In the genomic region with DNA sequence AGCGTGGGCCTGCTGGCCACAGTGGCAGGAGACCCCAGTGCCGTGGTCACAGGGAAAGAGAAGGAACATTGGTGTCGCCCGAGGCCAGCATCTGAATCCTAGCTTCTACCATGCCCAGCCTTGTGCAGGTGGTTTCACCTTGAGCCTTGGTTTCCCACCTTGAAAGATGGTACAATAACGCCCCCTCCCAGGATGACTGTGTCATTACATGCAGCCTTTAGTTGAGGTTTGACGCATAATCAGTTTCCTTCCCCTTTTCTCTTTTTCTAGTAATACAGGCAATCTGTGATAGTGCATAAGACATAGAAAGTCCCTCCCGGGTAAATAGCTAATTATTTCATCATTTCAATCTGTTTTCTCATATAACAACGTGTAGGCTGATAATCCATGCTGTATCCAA, we compare ENCODE assay signal across 1 cellular context.
TF ChIP-seq lines count a peak whose summit lies in the region.

No MANE protein-coding gene starts in this region.

TF ChIP-seq in HCT116, 20 proteins besides CTCF, POLR2A, EP300 and RAD21 (continued from another document):
- TF ChIP-seq EGR1 (IDR thresholded peaks at IDR 0.05; ENCODE audit: low read depth) (no peak), SP1 (IDR thresholded peaks at IDR 0.05; ENCODE audit: low read depth) (no peak), REST (IDR thresholded peaks at IDR 0.05; ENCODE audit: low read depth) (no peak), FOSL1 (IDR thresholded peaks at IDR 0.05; ENCODE audit: low read depth) (no peak), POLR2AphosphoS5 (IDR thresholded peaks at IDR 0.05; ENCODE audit: low read depth, low read length) (no peak), ZNF274 (IDR thresholded peaks at IDR 0.05; ENCODE audit: low read depth, low read length) (no peak), CBX3 (IDR thresholded peaks at IDR 0.05; ENCODE audit: low read depth) (no peak), YY1 (IDR thresholded peaks at IDR 0.05; ENCODE audit: extremely low read depth, insufficient replicate concordance, low read depth, low read length) (no peak), ZFX (IDR thresholded peaks at IDR 0.05) (no peak), EZH2phosphoT487 (IDR thresholded peaks at IDR 0.05; ENCODE audit: borderline replicate concordance) (no peak)
- TF ChIP-seq, protein P1, sequence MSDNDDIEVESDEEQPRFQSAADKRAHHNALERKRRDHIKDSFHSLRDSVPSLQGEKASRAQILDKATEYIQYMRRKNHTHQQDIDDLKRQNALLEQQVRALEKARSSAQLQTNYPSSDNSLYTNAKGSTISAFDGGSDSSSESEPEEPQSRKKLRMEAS (IDR thresholded peaks at IDR 0.05), result no peak
- TF ChIP-seq, protein P2, sequence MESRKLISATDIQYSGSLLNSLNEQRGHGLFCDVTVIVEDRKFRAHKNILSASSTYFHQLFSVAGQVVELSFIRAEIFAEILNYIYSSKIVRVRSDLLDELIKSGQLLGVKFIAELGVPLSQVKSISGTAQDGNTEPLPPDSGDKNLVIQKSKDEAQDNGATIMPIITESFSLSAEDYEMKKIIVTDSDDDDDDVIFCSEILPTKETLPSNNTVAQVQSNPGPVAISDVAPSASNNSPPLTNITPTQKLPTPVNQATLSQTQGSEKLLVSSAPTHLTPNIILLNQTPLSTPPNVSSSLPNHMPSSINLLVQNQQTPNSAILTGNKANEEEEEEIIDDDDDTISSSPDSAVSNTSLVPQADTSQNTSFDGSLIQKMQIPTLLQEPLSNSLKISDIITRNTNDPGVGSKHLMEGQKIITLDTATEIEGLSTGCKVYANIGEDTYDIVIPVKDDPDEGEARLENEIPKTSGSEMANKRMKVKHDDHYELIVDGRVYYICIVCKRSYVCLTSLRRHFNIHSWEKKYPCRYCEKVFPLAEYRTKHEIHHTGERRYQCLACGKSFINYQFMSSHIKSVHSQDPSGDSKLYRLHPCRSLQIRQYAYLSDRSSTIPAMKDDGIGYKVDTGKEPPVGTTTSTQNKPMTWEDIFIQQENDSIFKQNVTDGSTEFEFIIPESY (IDR thresholded peaks at IDR 0.05; ENCODE audit: extremely low read depth, insufficient replicate concordance, low read length), result no peak
